ENCODE assay signal across 20 cellular contexts in the genomic region with DNA sequence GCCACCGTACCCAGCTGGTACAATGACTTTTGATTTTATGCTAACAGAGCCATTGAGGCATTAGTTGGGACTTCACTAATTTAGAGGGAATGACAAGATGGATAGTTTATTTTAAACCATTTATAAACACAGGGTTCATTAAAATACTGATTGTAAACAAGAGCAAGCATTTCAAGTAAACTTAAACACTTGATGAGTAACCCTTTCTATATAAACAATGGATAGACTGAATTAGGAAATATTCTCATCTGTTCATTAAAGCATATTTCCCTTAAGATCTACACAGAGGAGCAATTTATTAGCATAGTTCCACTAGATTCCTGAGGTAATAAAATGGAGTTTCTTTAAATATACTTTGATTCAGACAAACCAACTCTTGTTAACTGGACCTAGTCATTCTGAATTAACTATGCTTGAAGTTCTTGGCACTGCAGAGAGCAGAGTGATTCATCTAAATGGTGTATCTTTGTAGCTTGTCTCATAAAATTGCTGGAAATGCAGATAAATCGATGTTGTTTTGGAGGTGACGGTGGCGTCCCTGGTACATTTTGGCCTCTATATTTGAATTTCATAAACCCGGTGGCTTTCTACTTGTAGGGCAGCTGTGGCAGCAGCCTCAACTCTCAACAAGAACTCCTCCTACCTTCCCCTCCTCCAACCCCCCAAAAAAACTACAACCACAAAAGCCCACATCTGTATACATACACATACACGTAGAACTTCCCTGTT. TPM values are rescaled to one million over a fixed set of nuclear protein-coding genes. Genes with fewer than 3 reads are reported as not detected.
A peak's percentile ranks its signal among the peaks of the same experiment; 100 is the strongest.
DNase-seq lines count a peak whose midpoint lies in the region; ATAC-seq and TF ChIP-seq lines count a peak whose summit lies in the region.
"Had no signal": no experiment of that assay in that cellular context is flagged by ENCODE, and none has a peak within 500 bp of the region (broad histone marks: within the 10 kb centered on the region; RNA-seq: fewer than 3 reads in every experiment).

No MANE protein-coding gene starts in this region.

- in situ Hi-C loops in ACHN (cut with HindIII; ENCODE audit: low pct_ligation_motif_present, low pct_unique_long_range_greater_than_20kb, low sequenced_read_pairs), result no loop called here
- in situ Hi-C loops in astrocyte of the spinal cord (cut with HindIII; ENCODE audit: low sequenced_read_pairs), result no loop called here

- ATAC-seq in foreskin keratinocyte (no peak), GM21576 (IDR thresholded peaks at IDR 0.05; ENCODE audit: unreplicated experiment) (no peak)

- no peaks in the 10 kb centered on the region for H3K27me3 ChIP-seq in foreskin keratinocyte
- H3K27me3 ChIP-seq: neural progenitor cell, Peyer's patch, tibial artery had no signal

- H3K4me1 ChIP-seq in foreskin keratinocyte, result peaks cover 6% of the 10 kb centered on the region
- H3K4me1 ChIP-seq: HAP-1, neural progenitor cell had no signal

- H3K27ac ChIP-seq in foreskin keratinocyte, result no peak overlapping the region
- H3K27ac ChIP-seq: neural progenitor cell, tibial artery had no signal

- H3K27me3 Mint-ChIP-seq in HFFc6 (ENCODE audit: insufficient read depth), result no peaks in the 10 kb centered on the region; the same call in 1 of the 2 replicates
- H3K27me3 Mint-ChIP-seq: activated CD4-positive, alpha-beta memory T cell treated with anti-CD3 and anti-CD28 coated beads, Interleukin-2, amount 10 ng/mL, durations not matched to agents 7 days and 5 days had no signal

- H3K27ac Mint-ChIP-seq in HFFc6, result peak overlapping the region; percentile 92
- H3K27ac Mint-ChIP-seq: activated CD4-positive, alpha-beta memory T cell treated with anti-CD3 and anti-CD28 coated beads, Interleukin-2, amount 10 ng/mL, durations not matched to agents 7 days and 5 days; neural progenitor cell had no signal

- peaks cover 57% of the 10 kb centered on the region for H3K4me1 Mint-ChIP-seq in HFFc6 (ENCODE audit: low read depth)
- H3K4me1 Mint-ChIP-seq: activated CD4-positive, alpha-beta memory T cell treated with anti-CD3 and anti-CD28 coated beads, Interleukin-2, amount 10 ng/mL, durations not matched to agents 7 days and 5 days; neural progenitor cell had no signal

- H3K4me3 ChIP-seq in astrocyte of the spinal cord (ENCODE audit: low read depth, low read length), result no peak overlapping the region
- H3K4me3 ChIP-seq: HAP-1, neural progenitor cell, Peyer's patch, tibial artery had no signal

- H3K36me3 Mint-ChIP-seq in HFFc6 (ENCODE audit: low read depth), result no peaks in the 10 kb centered on the region; the same call in 1 of the 2 replicates
- H3K36me3 Mint-ChIP-seq: neural progenitor cell had no signal

- TF ChIP-seq CTCF in HFFc6 (IDR thresholded peaks at IDR 0.05), result no peak
- no peak for TF ChIP-seq CTCF in astrocyte of the spinal cord (IDR thresholded peaks at IDR 0.05; ENCODE audit: low read depth, low read length)
- TF ChIP-seq CTCF in foreskin keratinocyte (conservative IDR thresholded peaks at IDR 0.05), result no peak

- DNase-seq in ACHN, result peak; percentile 12
- peak; percentile 94 for DNase-seq in HFFc6
- DNase-seq in astrocyte of the spinal cord (ENCODE audit: low read depth, low spot score), result peak; percentile 71
- peak; percentile 39 for DNase-seq in kidney tubule cell (ENCODE audit: low spot score)
- DNase-seq in NCI-H748 treated with DMSO at 0.1 percent for 48 hours (lab: John Stamatoyannopoulos, UW), result no peak
- no peak for DNase-seq in foreskin keratinocyte
- no peak for DNase-seq in activated naive CD4-positive, alpha-beta T cell (lab: John Stamatoyannopoulos, UW)
- DNase-seq: activated CD4-positive, alpha-beta memory T cell treated with anti-CD3 and anti-CD28 coated beads, Interleukin-2, amount 10 ng/mL, durations not matched to agents 7 days and 5 days; activated gamma-delta T cell; AML-193; DND-41; head of caudate nucleus; NCI-H1105 treated with DMSO at 0.1 percent for 48 hours; NCI-H446; T-helper 9 cell had no signal

- no peaks in the 10 kb centered on the region for H3K9me3 Mint-ChIP-seq in HFFc6
- H3K9me3 Mint-ChIP-seq: activated CD4-positive, alpha-beta memory T cell treated with anti-CD3 and anti-CD28 coated beads, Interleukin-2, amount 10 ng/mL, durations not matched to agents 7 days and 5 days; neural progenitor cell had no signal

- peak overlapping the region; percentile 75 for H3K4me3 Mint-ChIP-seq in HFFc6
- H3K4me3 Mint-ChIP-seq: activated CD4-positive, alpha-beta memory T cell treated with anti-CD3 and anti-CD28 coated beads, Interleukin-2, amount 10 ng/mL, durations not matched to agents 7 days and 5 days; neural progenitor cell had no signal

RNA-seq across cellular contexts. Expression of a gene that starts 15.4 kb away (rescaled TPM):
- total RNA-seq in HFFc6 (2021; fragmentation: NEBNext Ultra II Directional; extraction: Animal tissue kit (Norgen Biotek cat#: 25700)), result 100 to 1,000 TPM; 213 to 248 (median 223) TPM
- 231 and 234 TPM in 2 replicates for total RNA-seq in foreskin keratinocyte
- polyA plus RNA-seq in foreskin keratinocyte, result 227 and 253 TPM in 2 replicates

RNA-seq across cellular contexts. Expression of a gene that starts 40.6 kb away (rescaled TPM):
- 1 to 10 TPM; 5.6 to 9.5 (median 8.0) TPM for total RNA-seq in HFFc6 (2021; fragmentation: NEBNext Ultra II Directional; extraction: Animal tissue kit (Norgen Biotek cat#: 25700))
- total RNA-seq in foreskin keratinocyte, result 21.3 and 28.2 TPM in 2 replicates
- polyA plus RNA-seq in foreskin keratinocyte, result 30.3 and 34.1 TPM in 2 replicates

Comparison
In these comparisons a context has a peak if more than half of its experiments do, and no peak if none do; other contexts are left out.
1. DNase-seq: peak in ACHN (single experiment), HFFc6 (single experiment), astrocyte of the spinal cord (single experiment) and kidney tubule cell (single experiment); none in NCI-H748 treated with DMSO at 0.1 percent for 48 hours (single experiment), foreskin keratinocyte (0 of 2) and activated naive CD4-positive, alpha-beta T cell (0 of 4).